In the genomic region with DNA sequence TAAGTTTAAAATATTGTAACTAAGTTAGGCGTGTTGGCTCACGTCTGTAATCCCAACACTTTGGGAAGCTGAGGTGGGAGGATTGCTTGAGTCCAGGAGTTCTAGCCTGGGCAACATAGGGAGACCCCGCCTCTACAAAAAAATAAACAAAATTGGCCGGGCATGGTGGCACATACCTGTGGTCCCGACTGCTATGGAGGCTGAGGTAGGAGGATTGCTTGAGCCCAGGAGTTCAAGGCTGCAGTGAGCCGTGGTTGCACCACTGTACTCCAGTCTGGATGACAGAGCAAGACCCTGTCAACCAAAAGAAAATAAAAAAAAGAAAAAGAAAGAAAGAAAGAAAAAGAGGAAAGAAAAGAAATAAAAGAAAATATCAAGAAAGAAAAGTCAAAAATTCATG, we compare ENCODE assay signal across 21 cellular contexts.
"Had no signal": no experiment of that assay in that cellular context is flagged by ENCODE, and none has a peak within 500 bp of the region (broad histone marks: within the 10 kb centered on the region; RNA-seq: fewer than 3 reads in every experiment).

No MANE protein-coding gene starts in this region.

- FAIRE-seq: HepG2, RCC 7860 had no signal

- H3K4me3 ChIP-seq: MG63 had no signal

- H3K9me2 ChIP-seq: SK-N-SH had no signal

- DNase-seq: IMR-90, Karpas-422, KG1, MG63, NCI-H1092, NCI-H1105 treated with DMSO at 0.1 percent for 48 hours, NCI-H1417 treated with DMSO at 0.1 percent for 48 hours, NCI-H146, NCI-H1694 treated with DMSO at 0.1 percent for 48 hours, NCI-H1930, NCI-H2081, NCI-H2107, NCI-H2227 treated with DMSO at 0.1 percent for 48 hours, NCI-H524, NCI-H69, NCI-H774, RPMI8226, SHP77, SK-N-SH had no signal

- H3K9me3 ChIP-seq: MG63, SK-N-SH had no signal

- ATAC-seq: HepG2 had no signal

- H3K27me3 ChIP-seq: MG63 had no signal

- H3K4me2 ChIP-seq: SK-N-SH had no signal
